ENCODE assay signal across 16 cellular contexts in the genomic region with DNA sequence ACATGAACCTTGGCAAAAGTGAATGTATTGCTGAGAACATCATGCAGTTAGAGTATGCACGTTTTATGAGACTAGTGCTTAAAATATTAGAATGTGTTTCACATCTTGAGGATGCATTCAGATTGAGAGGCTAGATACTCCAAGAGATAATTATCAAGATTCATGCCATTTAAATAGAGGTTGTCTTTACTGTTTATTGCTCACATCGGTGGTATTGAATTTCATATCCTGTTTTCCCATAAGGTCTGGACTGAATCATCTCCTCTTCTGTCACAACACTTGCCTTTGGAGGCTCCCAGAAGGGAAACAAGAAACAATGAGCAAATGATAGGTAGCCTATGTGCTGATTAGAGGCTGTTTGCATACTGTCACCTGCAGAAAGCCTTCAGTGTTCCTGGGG.
A peak's percentile ranks its signal among the peaks of the same experiment; 100 is the strongest.
DNase-seq lines count a peak whose midpoint lies in the region; ATAC-seq and TF ChIP-seq lines count a peak whose summit lies in the region.
"Had no signal": no experiment of that assay in that cellular context is flagged by ENCODE, and none has a peak within 500 bp of the region (broad histone marks: within the 10 kb centered on the region; RNA-seq: fewer than 3 reads in every experiment).

No MANE protein-coding gene starts in this region.

- H3K9ac ChIP-seq in PC-3 (ENCODE audit: low read length), result no peak overlapping the region; the same call in 1 of the 2 replicates
- no peak overlapping the region for H3K9ac ChIP-seq in neuronal stem cell (ENCODE audit: low read depth, low read length, poor library complexity)
- H3K9ac ChIP-seq: KMS-11 had no signal

- peak; percentile 52 for DNase-seq in AG09309 (ENCODE audit: low read depth)
- DNase-seq in HFF-Myc (ENCODE audit: extremely low read depth, low read depth), result peak; percentile 75
- peak; percentile 81 for DNase-seq in PC-3
- DNase-seq in fibroblast of mammary gland (ENCODE audit: low read depth), result peak; percentile 87
- no peak for DNase-seq in neuronal stem cell (ENCODE audit: low spot score)
- no peak for DNase-seq in Calu3
- no peak for DNase-seq in NCI-H1436 treated with DMSO at 0.1 percent for 48 hours (lab: John Stamatoyannopoulos, UW)
- DNase-seq: activated CD4-positive, alpha-beta T cell treated with anti-CD3 and anti-CD28 coated beads, Interleukin-2, amount 50 U/mL, for 48 hours; colonic mucosa; psoas muscle; T-cell had no signal

- CTCF ChIA-PET in PC-3 (lab: Charles Lee) (no interaction called here), Calu3 (lab: Charles Lee) (no interaction called here)

- H2AFZ ChIP-seq in PC-3 (ENCODE audit: low read length), result no peak overlapping the region
- H2AFZ ChIP-seq in neuronal stem cell (ENCODE audit: low read length), result no peak overlapping the region

- no peaks in the 10 kb centered on the region for H3K36me3 Mint-ChIP-seq in Calu3 (ENCODE audit: insufficient read depth, unreplicated experiment)
- H3K36me3 Mint-ChIP-seq: memory B cell, T-cell had no signal

- ATAC-seq in PC-3 (peak; percentile 96), esophagus mucosa (no peak)
- ATAC-seq: HCT116, psoas muscle, T-cell had no signal

- no peak overlapping the region for H2BK12ac ChIP-seq in neuronal stem cell (ENCODE audit: low read length)

- no peak overlapping the region for H3K4me3 Mint-ChIP-seq in Calu3 (ENCODE audit: low read depth, unreplicated experiment)
- H3K4me3 Mint-ChIP-seq: B cell, memory B cell, T-cell had no signal

- peak overlapping the region; percentile 59 for H3K27ac ChIP-seq in PC-3 (ENCODE audit: low read length)
- no peak overlapping the region for H3K27ac ChIP-seq in neuronal stem cell (replicated peaks; ENCODE audit: low read length)
- H3K27ac ChIP-seq: colonic mucosa, KMS-11, psoas muscle had no signal

- H4K91ac ChIP-seq in neuronal stem cell (ENCODE audit: low read depth, low read length, poor library complexity), result no peak overlapping the region

- BruUV-seq in PC-3 (replicated peaks; lab: Mats Ljungman, UMichigan) (no TSS peak), Calu3 (replicated peaks; lab: Mats Ljungman, UMichigan) (no TSS peak)

- H2BK5ac ChIP-seq in neuronal stem cell (ENCODE audit: low read length), result no peak overlapping the region

- H3K4me2 ChIP-seq in PC-3 (ENCODE audit: low read length) (peak overlapping the region; percentile 21), neuronal stem cell (ENCODE audit: insufficient read depth, low read length, poor library complexity, severe bottlenecking) (no peak overlapping the region)
- H3K4me2 ChIP-seq: KMS-11 had no signal

- no peak overlapping the region for H3K27ac Mint-ChIP-seq in Calu3 (ENCODE audit: unreplicated experiment)
- H3K27ac Mint-ChIP-seq: B cell, memory B cell, T-cell had no signal

- H2BK120ac ChIP-seq in neuronal stem cell (ENCODE audit: low read depth, low read length), result no peak overlapping the region

- no peaks in the 10 kb centered on the region for H3K79me2 ChIP-seq in PC-3 (ENCODE audit: low read length)

- H3F3A ChIP-seq in PC-3 (ENCODE audit: low read length, unreplicated experiment), result no peaks in the 10 kb centered on the region

- no peak overlapping the region for H3K4ac ChIP-seq in neuronal stem cell (ENCODE audit: low read length)

- H3K36me3 ChIP-seq in PC-3 (ENCODE audit: low read depth, low read length) (no peaks in the 10 kb centered on the region), neuronal stem cell (replicated peaks in 1 of 2; ENCODE audit: control insufficient read depth in 2 of 2, insufficient read depth in 2 of 2, low read length in 2 of 2) (no peaks in the 10 kb centered on the region)
- H3K36me3 ChIP-seq: colonic mucosa had no signal

- H3K4me3 ChIP-seq in AG09309 (ENCODE audit: control insufficient read depth, low read depth, low read length) (no peak overlapping the region), HFF-Myc (replicated peaks; ENCODE audit: low read depth, low read length) (no peak overlapping the region), PC-3 (ENCODE audit: low read length) (no peak overlapping the region), fibroblast of mammary gland (ENCODE audit: control insufficient read depth, low read depth, low read length) (no peak overlapping the region), neuronal stem cell (ENCODE audit: low read length in 2 of 2) (no peak overlapping the region)
- H3K4me3 ChIP-seq: colonic mucosa, psoas muscle had no signal

- H3K79me1 ChIP-seq in neuronal stem cell (ENCODE audit: low read depth, low read length), result no peaks in the 10 kb centered on the region

- H3K9me3 ChIP-seq in PC-3 (ENCODE audit: low read length), result no peaks in the 10 kb centered on the region
- no peaks in the 10 kb centered on the region for H3K9me3 ChIP-seq in neuronal stem cell (replicated peaks in 1 of 2; ENCODE audit: control insufficient read depth in 2 of 2, insufficient read depth in 1 of 2, low read depth in 1 of 2, low read length in 2 of 2)
- H3K9me3 ChIP-seq: colonic mucosa, psoas muscle had no signal

- H3K23ac ChIP-seq in neuronal stem cell (ENCODE audit: low read depth, low read length, poor library complexity), result no peak overlapping the region

- no peak overlapping the region for H4K8ac ChIP-seq in neuronal stem cell (ENCODE audit: low read depth, low read length)

- H3K4me1 Mint-ChIP-seq in Calu3 (ENCODE audit: low read depth, unreplicated experiment), result no peaks in the 10 kb centered on the region

- H2AK5ac ChIP-seq in neuronal stem cell (ENCODE audit: low read depth, low read length), result no peak overlapping the region

- H3K14ac ChIP-seq in neuronal stem cell (ENCODE audit: low read length), result no peak overlapping the region

- intact Hi-C loops in PC-3 (cut with micrococcal nuclease), result no loop called here
- intact Hi-C loops in Calu3 (cut with micrococcal nuclease; ENCODE audit: unreplicated experiment), result no loop called here

- WGBS in neuronal stem cell (ENCODE audit: extremely low coverage in 2 of 2, insufficient read length in 2 of 2, insufficient replicate concordance in 1 of 2), 2 donors, result no CpG with 5 or more reads among the region's 2 CpGs

- POLR2A ChIA-PET in PC-3 (lab: Charles Lee; ENCODE audit: unreplicated experiment), result no interaction called here

- no peaks in the 10 kb centered on the region for H3K9me3 Mint-ChIP-seq in Calu3 (ENCODE audit: low read depth, unreplicated experiment)
- H3K9me3 Mint-ChIP-seq: memory B cell, T-cell had no signal

- H4K20me1 ChIP-seq in PC-3 (ENCODE audit: low read length), result no peaks in the 10 kb centered on the region

- H3K18ac ChIP-seq in neuronal stem cell (ENCODE audit: low read length), result no peak overlapping the region

- H3K27me3 Mint-ChIP-seq in Calu3 (ENCODE audit: unreplicated experiment), result no peaks in the 10 kb centered on the region
- H3K27me3 Mint-ChIP-seq: B cell, memory B cell, T-cell had no signal

- TF ChIP-seq CTCF in AG09309 (IDR thresholded peaks at IDR 0.05; ENCODE audit: control insufficient read depth, insufficient read depth, low read depth, low read length, missing control alignments) (no peak), HFF-Myc (IDR thresholded peaks at IDR 0.05; ENCODE audit: low read depth, low read length, missing control alignments) (no peak), PC-3 (conservative IDR thresholded peaks at IDR 0.05; ENCODE audit: low read depth, low read length) (no peak), fibroblast of mammary gland (conservative IDR thresholded peaks at IDR 0.05; ENCODE audit: control insufficient read depth, insufficient read depth, low read depth, low read length) (no peak), Calu3 (IDR thresholded peaks at IDR 0.05; ENCODE audit: unreplicated experiment) (no peak)

- H2BK15ac ChIP-seq in neuronal stem cell (ENCODE audit: low read length), result no peak overlapping the region

- H3K4me1 ChIP-seq in PC-3 (ENCODE audit: insufficient read depth, low read length) (peaks cover 18% of the 10 kb centered on the region), neuronal stem cell (ENCODE audit: control insufficient read depth in 2 of 2, insufficient read depth in 1 of 2, low read depth in 1 of 2, low read length in 2 of 2) (no peaks in the 10 kb centered on the region)
- H3K4me1 ChIP-seq: psoas muscle had no signal

- no peaks in the 10 kb centered on the region for H3K9me2 ChIP-seq in PC-3 (replicated peaks; ENCODE audit: low read length)

- H3K27me3 ChIP-seq in PC-3 (ENCODE audit: low read length) (no peaks in the 10 kb centered on the region), neuronal stem cell (ENCODE audit: control insufficient read depth in 3 of 3, insufficient read depth in 3 of 3, low read depth in 1 of 3, low read length in 3 of 3) (no peaks in the 10 kb centered on the region)
- H3K27me3 ChIP-seq: colonic mucosa had no signal

Comparison
In these comparisons a context has a peak if more than half of its experiments do, and no peak if none do; other contexts are left out.
1. DNase-seq: peak in AG09309 (single experiment), HFF-Myc (single experiment), PC-3 (single experiment) and fibroblast of mammary gland (single experiment); none in neuronal stem cell (single experiment), Calu3 (single experiment) and NCI-H1436 treated with DMSO at 0.1 percent for 48 hours (single experiment).